ENCODE assay signal across 1 cellular context in genomic region chr3:45168451-45168850, GRCh38.
TF ChIP-seq lines count a peak whose summit lies in the region.

No MANE protein-coding gene starts in this region.

TF ChIP-seq in K562, 482 proteins besides CTCF, POLR2A, EP300 and RAD21:
- TF ChIP-seq MYC (IDR thresholded peaks at IDR 0.05; ENCODE audit: low read depth, low read length) (no peak), MYC (CRISPR knock-in tag; IDR thresholded peaks at IDR 0.05; ENCODE audit: borderline replicate concordance, low read depth) (0 out of 2 replicates have a peak, but pooled peaks have one; percentile 23), GABPB2 (CRISPR knock-in tag; conservative IDR thresholded peaks at IDR 0.05) (no peak)
